In the genomic region with DNA sequence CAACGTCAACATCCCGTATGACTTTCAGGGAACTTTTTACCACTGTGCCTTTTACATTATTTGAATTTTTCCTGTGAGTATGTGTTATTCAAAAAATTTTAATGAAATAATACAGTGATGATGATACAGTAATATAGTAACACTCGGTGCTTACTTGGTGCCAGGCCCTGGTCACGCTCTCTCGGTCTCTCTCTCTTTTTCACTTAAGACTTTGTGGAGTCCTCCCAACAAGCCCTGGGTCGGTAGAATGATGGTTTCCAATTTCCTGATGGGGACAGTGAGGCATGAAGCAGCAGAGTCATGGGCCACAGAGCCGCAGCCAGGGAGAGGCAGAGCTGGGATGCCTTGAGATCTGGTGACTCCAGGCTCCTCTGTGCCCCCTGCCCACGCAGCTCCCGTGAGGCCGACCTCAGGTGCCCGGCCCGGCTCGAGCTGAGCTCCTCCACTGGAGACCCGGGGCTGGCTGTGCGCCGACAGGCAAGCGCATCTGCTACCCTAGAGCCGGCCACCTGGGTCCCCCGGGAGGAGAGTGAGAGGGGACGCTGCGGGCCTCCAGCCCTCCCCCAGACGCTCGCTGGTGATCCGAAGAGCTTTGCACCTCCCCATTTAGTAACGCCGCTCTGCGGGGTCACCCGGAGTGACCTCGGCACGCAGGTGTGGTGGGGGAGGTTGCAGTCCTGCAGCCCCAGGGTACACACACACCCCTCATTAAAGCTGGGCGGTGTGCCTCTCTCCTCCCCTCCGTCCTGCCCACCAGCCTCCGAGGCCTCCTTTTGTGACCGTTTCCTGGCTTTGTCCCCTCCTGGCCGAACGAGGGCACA, we compare ENCODE assay signal across 1 cellular context.
TF ChIP-seq lines count a peak whose summit lies in the region.

No MANE protein-coding gene starts in this region.

TF ChIP-seq in endothelial cell of umbilical vein, 7 proteins besides CTCF, POLR2A, EP300 and RAD21:
- TF ChIP-seq POLR2AphosphoS5 (IDR thresholded peaks at IDR 0.05; ENCODE audit: insufficient read depth, low read depth, low read length) (peak; percentile 35), GATA2 (IDR thresholded peaks at IDR 0.05; ENCODE audit: insufficient read depth, insufficient read length, low read depth, low read length) (no peak), FOS (IDR thresholded peaks at IDR 0.05; ENCODE audit: borderline replicate concordance, insufficient read depth, low read length) (peak; percentile 76), JUN (IDR thresholded peaks at IDR 0.05; ENCODE audit: borderline replicate concordance, insufficient read depth, insufficient read length, low read depth) (peak; percentile 80)
